ENCODE assay signal across 22 cellular contexts in genomic region chr7:96183163-96183562, GRCh38.
DNase-seq lines count a peak whose midpoint lies in the region; ATAC-seq and TF ChIP-seq lines count a peak whose summit lies in the region.
"Had no signal": no experiment of that assay in that cellular context is flagged by ENCODE, and none has a peak within 500 bp of the region (broad histone marks: within the 10 kb centered on the region; RNA-seq: fewer than 3 reads in every experiment).

No MANE protein-coding gene starts in this region.

- no peaks in the 10 kb centered on the region for H3K27me3 Mint-ChIP-seq in nephron progenitor cell (ENCODE audit: low read depth, poor library complexity)
- no peaks in the 10 kb centered on the region for H3K27me3 Mint-ChIP-seq in activated T-helper 17 cell treated with anti-CD3 and anti-CD28 coated beads, Interleukin-2, amount 50 U/mL, for 72 hours
- H3K27me3 Mint-ChIP-seq: activated CD4-positive, alpha-beta T cell treated with anti-CD3 and anti-CD28 coated beads, Interleukin-2, amount 10 ng/mL, durations not matched to agents 24 days and 14 days; activated naive CD8-positive, alpha-beta T cell treated with anti-CD3 and anti-CD28 coated beads, Interleukin-2, amount 10 ng/mL, durations not matched to agents 7 days and 5 days; B cell; stimulated activated naive CD8-positive, alpha-beta T cell treated with anti-CD3 and anti-CD28 coated beads, Interleukin-15, amount 100 ng/mL, for 72 hours had no signal

- POLR2A ChIA-PET in PC-9 (lab: Charles Lee; ENCODE audit: unreplicated experiment), result no interaction called here

- H3K27ac Mint-ChIP-seq in nephron progenitor cell, result peak overlapping the region; percentile 97
- no peak overlapping the region for H3K27ac Mint-ChIP-seq in activated T-helper 17 cell treated with anti-CD3 and anti-CD28 coated beads, Interleukin-2, amount 50 U/mL, for 72 hours
- H3K27ac Mint-ChIP-seq: activated CD4-positive, alpha-beta T cell treated with anti-CD3 and anti-CD28 coated beads, Interleukin-2, amount 10 ng/mL, durations not matched to agents 24 days and 14 days; activated naive CD8-positive, alpha-beta T cell treated with anti-CD3 and anti-CD28 coated beads, Interleukin-2, amount 10 ng/mL, durations not matched to agents 7 days and 5 days; B cell; HFFc6; nephron; stimulated activated naive CD8-positive, alpha-beta T cell treated with anti-CD3 and anti-CD28 coated beads, Interleukin-15, amount 100 ng/mL, for 72 hours had no signal

- H3K27me3 ChIP-seq in HUES6 (ENCODE audit: control insufficient read depth, insufficient read depth, low read length) (no peaks in the 10 kb centered on the region), PC-9 (ENCODE audit: insufficient read depth, low read depth) (no peaks in the 10 kb centered on the region)
- H3K27me3 ChIP-seq: transverse colon had no signal

- H3K79me2 ChIP-seq in PC-9 (ENCODE audit: low read depth), result no peaks in the 10 kb centered on the region

- CTCF ChIA-PET in PC-9 (lab: Charles Lee), result no interaction called here

- no peak for TF ChIP-seq CTCF in nephron progenitor cell (IDR thresholded peaks at IDR 0.05)
- TF ChIP-seq CTCF in PC-9 (conservative IDR thresholded peaks at IDR 0.05), result no peak; the same call in 1 of the 2 replicates

- H3K4me3 Mint-ChIP-seq in nephron progenitor cell, result peak overlapping the region; percentile 20
- no peak overlapping the region for H3K4me3 Mint-ChIP-seq in activated T-helper 17 cell treated with anti-CD3 and anti-CD28 coated beads, Interleukin-2, amount 50 U/mL, for 72 hours
- H3K4me3 Mint-ChIP-seq: activated CD4-positive, alpha-beta T cell treated with anti-CD3 and anti-CD28 coated beads, Interleukin-2, amount 10 ng/mL, durations not matched to agents 24 days and 14 days; activated naive CD8-positive, alpha-beta T cell treated with anti-CD3 and anti-CD28 coated beads, Interleukin-2, amount 10 ng/mL, durations not matched to agents 7 days and 5 days; B cell; HFFc6; nephron; stimulated activated naive CD8-positive, alpha-beta T cell treated with anti-CD3 and anti-CD28 coated beads, Interleukin-15, amount 100 ng/mL, for 72 hours had no signal

- peak overlapping the region; percentile 30 for H3K9ac ChIP-seq in HUES6 (ENCODE audit: low read length)

- H3K36me3 Mint-ChIP-seq in nephron progenitor cell (ENCODE audit: low read depth), result peaks cover 31% of the 10 kb centered on the region
- peaks cover 40% of the 10 kb centered on the region for H3K36me3 Mint-ChIP-seq in activated T-helper 17 cell treated with anti-CD3 and anti-CD28 coated beads, Interleukin-2, amount 50 U/mL, for 72 hours (ENCODE audit: low read depth)

- peak; percentile 62 for DNase-seq in ELF-1 (ENCODE audit: low read depth, low spot score)
- peak; percentile 19 for DNase-seq in cerebellum (ENCODE audit: low spot score)
- DNase-seq in nephron progenitor cell, result no peak
- no peak for DNase-seq in PC-9
- DNase-seq in activated CD4-positive, alpha-beta T cell treated with anti-CD3 and anti-CD28 coated beads for 1 hour, result no peak
- DNase-seq: activated CD4-positive, alpha-beta T cell treated with anti-CD3 and anti-CD28 coated beads, Interleukin-2, amount 10 ng/mL, durations not matched to agents 24 days and 14 days; activated naive CD8-positive, alpha-beta T cell treated with anti-CD3 and anti-CD28 coated beads, Interleukin-2, amount 10 ng/mL, durations not matched to agents 7 days and 5 days; EL; HFFc6; left ventricle myocardium superior; NCI-H2029; NCI-H510A treated with DMSO at 0.1 percent for 48 hours; psoas muscle; small intestine; stimulated activated CD4-positive, alpha-beta T cell treated with anti-CD3 and anti-CD28 coated beads, Interleukin-2, amount 100 ng/mL, for 48 hours; stimulated activated naive CD8-positive, alpha-beta T cell treated with anti-CD3 and anti-CD28 coated beads, Interleukin-15, amount 100 ng/mL, for 72 hours; transverse colon had no signal

- no peak overlapping the region for H3K4me3 ChIP-seq in HUES6 (ENCODE audit: low read depth, low read length)
- H3K4me3 ChIP-seq in PC-9, result no peak overlapping the region
- H3K4me3 ChIP-seq: psoas muscle, transverse colon had no signal

- intact Hi-C loops in PC-9 (cut with micrococcal nuclease; ENCODE audit: unreplicated experiment), result loop anchor here (5.0 to 10.0 kb wide), 2 partner anchors 106 to 232 kb away; no protein-coding TSS in a partner anchor

- H3K4me1 ChIP-seq in HUES6 (ENCODE audit: control insufficient read depth, insufficient read depth, low read length) (peaks cover 56% of the 10 kb centered on the region), PC-9 (replicated peaks; ENCODE audit: insufficient read depth) (peaks cover 10% of the 10 kb centered on the region)
- H3K4me1 ChIP-seq: psoas muscle had no signal

- no peaks in the 10 kb centered on the region for H3F3A ChIP-seq in PC-9 (ENCODE audit: insufficient read depth, low read depth)

- no peaks in the 10 kb centered on the region for H3K9me3 ChIP-seq in HUES6 (ENCODE audit: control insufficient read depth, insufficient read depth, low read depth, low read length)
- H3K9me3 ChIP-seq in PC-9 (ENCODE audit: insufficient read depth, low read depth), result no peaks in the 10 kb centered on the region
- H3K9me3 ChIP-seq: psoas muscle, transverse colon had no signal

- ATAC-seq in activated T-helper 17 cell treated with anti-CD3 and anti-CD28 coated beads, Interleukin-2, amount 50 U/mL, for 72 hours (replicated peaks), result no peak
- ATAC-seq: left ventricle myocardium superior; psoas muscle; Right ventricle myocardium inferior; stimulated activated naive CD8-positive, alpha-beta T cell treated with anti-CD3 and anti-CD28 coated beads, Interleukin-15, amount 100 ng/mL, for 72 hours had no signal

- H3K4me1 Mint-ChIP-seq in nephron progenitor cell, result peaks cover 65% of the 10 kb centered on the region
- H3K4me1 Mint-ChIP-seq in activated T-helper 17 cell treated with anti-CD3 and anti-CD28 coated beads, Interleukin-2, amount 50 U/mL, for 72 hours, result no peaks in the 10 kb centered on the region
- H3K4me1 Mint-ChIP-seq: activated CD4-positive, alpha-beta T cell treated with anti-CD3 and anti-CD28 coated beads, Interleukin-2, amount 10 ng/mL, durations not matched to agents 24 days and 14 days; activated naive CD8-positive, alpha-beta T cell treated with anti-CD3 and anti-CD28 coated beads, Interleukin-2, amount 10 ng/mL, durations not matched to agents 7 days and 5 days; B cell; stimulated activated naive CD8-positive, alpha-beta T cell treated with anti-CD3 and anti-CD28 coated beads, Interleukin-15, amount 100 ng/mL, for 72 hours had no signal

- H4K20me1 ChIP-seq in PC-9 (ENCODE audit: insufficient read depth), result no peaks in the 10 kb centered on the region

- H3K9me3 Mint-ChIP-seq in nephron progenitor cell, result no peaks in the 10 kb centered on the region
- H3K9me3 Mint-ChIP-seq in activated T-helper 17 cell treated with anti-CD3 and anti-CD28 coated beads, Interleukin-2, amount 50 U/mL, for 72 hours, result no peaks in the 10 kb centered on the region
- H3K9me3 Mint-ChIP-seq: activated CD4-positive, alpha-beta T cell treated with anti-CD3 and anti-CD28 coated beads, Interleukin-2, amount 10 ng/mL, durations not matched to agents 24 days and 14 days; activated naive CD8-positive, alpha-beta T cell treated with anti-CD3 and anti-CD28 coated beads, Interleukin-2, amount 10 ng/mL, durations not matched to agents 7 days and 5 days; HFFc6; nephron; stimulated activated naive CD8-positive, alpha-beta T cell treated with anti-CD3 and anti-CD28 coated beads, Interleukin-15, amount 100 ng/mL, for 72 hours had no signal

- 0 out of 2 replicates have a peak overlapping the region, but pooled peaks have one; percentile 14 for H3K27ac ChIP-seq in HUES6 (ENCODE audit: low read depth, low read length)
- H3K27ac ChIP-seq in PC-9, result no peak overlapping the region
- H3K27ac ChIP-seq: psoas muscle, transverse colon had no signal

- H3K9me2 ChIP-seq in PC-9 (ENCODE audit: insufficient read depth), result no peaks in the 10 kb centered on the region

- H3K36me3 ChIP-seq in HUES6 (ENCODE audit: control insufficient read depth, insufficient read depth, low read length), result peaks cover 20% of the 10 kb centered on the region
- 0 out of 2 replicates have a peak, but pooled peaks cover 9% of the 10 kb centered on the region for H3K36me3 ChIP-seq in PC-9 (ENCODE audit: low read depth)

- H3K4me2 ChIP-seq in PC-9, result no peak overlapping the region

- no peak overlapping the region for H2AFZ ChIP-seq in PC-9

- no TSS peak for BruUV-seq in PC-9 (replicated peaks; lab: Mats Ljungman, UMichigan)

Comparison
In these comparisons a context has a peak if more than half of its experiments do, and no peak if none do; other contexts are left out.
1. DNase-seq: peak in ELF-1 (single experiment) and cerebellum (single experiment); none in nephron progenitor cell (single experiment), PC-9 (0 of 2) and activated CD4-positive, alpha-beta T cell treated with anti-CD3 and anti-CD28 coated beads for 1 hour (single experiment).